ENCODE assay signal across 16 cellular contexts in the genomic region with DNA sequence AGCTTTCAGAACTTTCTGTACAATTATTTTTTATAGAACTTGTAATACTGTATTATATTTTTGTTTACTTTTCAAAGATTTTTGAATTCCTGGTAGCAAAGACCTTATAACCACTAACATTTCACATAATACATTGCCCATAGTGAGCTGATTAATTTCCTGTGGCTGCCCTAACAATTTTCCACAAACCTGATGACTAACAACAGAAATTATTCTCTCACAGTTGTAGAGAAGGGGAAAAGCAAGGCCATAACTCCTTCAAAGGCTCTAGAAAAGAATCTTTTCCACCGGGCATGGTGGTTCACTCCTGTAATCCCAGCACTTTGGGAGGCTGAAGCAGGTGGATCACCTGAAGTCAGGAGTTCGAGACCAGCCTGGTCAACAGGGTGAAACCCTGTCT.
DNase-seq lines count a peak whose midpoint lies in the region; ATAC-seq lines count a peak whose summit lies in the region.
"Had no signal": no experiment of that assay in that cellular context is flagged by ENCODE, and none has a peak within 500 bp of the region (broad histone marks: within the 10 kb centered on the region; RNA-seq: fewer than 3 reads in every experiment).

No MANE protein-coding gene starts in this region.

- no peak overlapping the region for H3K4me3 Mint-ChIP-seq in activated naive CD4-positive, alpha-beta T cell treated with anti-CD3 and anti-CD28 coated beads, Interleukin-2, amount 10 ng/mL, durations not matched to agents 7 days and 5 days
- no peak overlapping the region for H3K4me3 Mint-ChIP-seq in activated naive CD8-positive, alpha-beta T cell treated with anti-CD3 and anti-CD28 coated beads, Interleukin-2, amount 50 U/mL, for 24 hours
- no peak overlapping the region for H3K4me3 Mint-ChIP-seq in stimulated activated naive CD8-positive, alpha-beta T cell treated with anti-CD3 and anti-CD28 coated beads, Interleukin-15, Interleukin-2, amounts not matched to agents 100 ng/mL and 50 ng/mL, for 24 hours
- H3K4me3 Mint-ChIP-seq: activated CD4-positive, alpha-beta memory T cell treated with anti-CD3 and anti-CD28 coated beads, Interleukin-2, amount 10 ng/mL, durations not matched to agents 7 days and 5 days; T-helper 17 cell had no signal

- CTCF ChIA-PET in activated naive CD4-positive, alpha-beta T cell treated with anti-CD3 and anti-CD28 coated beads, Interleukin-2, amount 10 ng/mL, durations not matched to agents 7 days and 5 days (lab: Charles Lee) = no interaction called here

- no peak for DNase-seq in activated naive CD4-positive, alpha-beta T cell treated with anti-CD3 and anti-CD28 coated beads, Interleukin-2, amount 10 ng/mL, durations not matched to agents 7 days and 5 days
- no peak for DNase-seq in activated naive CD4-positive, alpha-beta T cell treated with anti-CD3 and anti-CD28 coated beads, Interleukin-2, amount 50 U/mL, for 16 hours
- no peak for DNase-seq in activated naive CD8-positive, alpha-beta T cell treated with anti-CD3 and anti-CD28 coated beads, Interleukin-2, amount 50 U/mL, for 24 hours
- DNase-seq in fibroblast of peridontal ligament (ENCODE audit: extremely low read depth) (peak; percentile 90), OCI-M2 (lab: John Stamatoyannopoulos, UW; ENCODE audit: unreplicated experiment) (no peak), KG1 (lab: John Stamatoyannopoulos, UW) (no peak)
- DNase-seq: activated CD4-positive, alpha-beta memory T cell treated with anti-CD3 and anti-CD28 coated beads, Interleukin-2, amount 10 ng/mL, durations not matched to agents 7 days and 5 days; BE2C; body of pancreas; NCI-H2227 treated with DMSO at 0.1 percent for 48 hours; OCI-M1; posterior cingulate gyrus; stimulated activated CD4-positive, alpha-beta T cell treated with anti-CD3 and anti-CD28 coated beads, Interleukin-2, amount 100 ng/mL, for 24 hours; T-helper 17 cell had no signal

- H3K4me1 Mint-ChIP-seq in activated naive CD4-positive, alpha-beta T cell treated with anti-CD3 and anti-CD28 coated beads, Interleukin-2, amount 10 ng/mL, durations not matched to agents 7 days and 5 days = peaks cover 40% of the 10 kb centered on the region
- peaks cover 85% of the 10 kb centered on the region for H3K4me1 Mint-ChIP-seq in activated naive CD8-positive, alpha-beta T cell treated with anti-CD3 and anti-CD28 coated beads, Interleukin-2, amount 50 U/mL, for 24 hours
- peaks cover 91% of the 10 kb centered on the region for H3K4me1 Mint-ChIP-seq in stimulated activated naive CD8-positive, alpha-beta T cell treated with anti-CD3 and anti-CD28 coated beads, Interleukin-15, Interleukin-2, amounts not matched to agents 100 ng/mL and 50 ng/mL, for 24 hours (ENCODE audit: low read depth)

- ATAC-seq in activated naive CD8-positive, alpha-beta T cell treated with anti-CD3 and anti-CD28 coated beads, Interleukin-2, amount 50 U/mL, for 24 hours = peak; percentile 62
- ATAC-seq in GM18861 (IDR thresholded peaks at IDR 0.05; ENCODE audit: unreplicated experiment) = no peak
- ATAC-seq: body of pancreas, T-helper 17 cell had no signal

- H3K27ac Mint-ChIP-seq in activated naive CD4-positive, alpha-beta T cell treated with anti-CD3 and anti-CD28 coated beads, Interleukin-2, amount 10 ng/mL, durations not matched to agents 7 days and 5 days = peak overlapping the region; percentile 42
- peak overlapping the region; percentile 79 for H3K27ac Mint-ChIP-seq in activated naive CD8-positive, alpha-beta T cell treated with anti-CD3 and anti-CD28 coated beads, Interleukin-2, amount 50 U/mL, for 24 hours
- H3K27ac Mint-ChIP-seq in stimulated activated naive CD8-positive, alpha-beta T cell treated with anti-CD3 and anti-CD28 coated beads, Interleukin-15, Interleukin-2, amounts not matched to agents 100 ng/mL and 50 ng/mL, for 24 hours = peak overlapping the region; percentile 86
- H3K27ac Mint-ChIP-seq: activated CD4-positive, alpha-beta memory T cell treated with anti-CD3 and anti-CD28 coated beads, Interleukin-2, amount 10 ng/mL, durations not matched to agents 7 days and 5 days; T-helper 17 cell had no signal

- peaks cover 24% of the 10 kb centered on the region for H3K9me3 Mint-ChIP-seq in activated naive CD4-positive, alpha-beta T cell treated with anti-CD3 and anti-CD28 coated beads, Interleukin-2, amount 10 ng/mL, durations not matched to agents 7 days and 5 days
- H3K9me3 Mint-ChIP-seq in activated naive CD8-positive, alpha-beta T cell treated with anti-CD3 and anti-CD28 coated beads, Interleukin-2, amount 50 U/mL, for 24 hours = peaks cover 18% of the 10 kb centered on the region
- H3K9me3 Mint-ChIP-seq in stimulated activated naive CD8-positive, alpha-beta T cell treated with anti-CD3 and anti-CD28 coated beads, Interleukin-15, Interleukin-2, amounts not matched to agents 100 ng/mL and 50 ng/mL, for 24 hours = peaks cover 20% of the 10 kb centered on the region

- H3K36me3 Mint-ChIP-seq in activated naive CD4-positive, alpha-beta T cell treated with anti-CD3 and anti-CD28 coated beads, Interleukin-2, amount 10 ng/mL, durations not matched to agents 7 days and 5 days = peaks cover 55% of the 10 kb centered on the region
- peaks cover 38% of the 10 kb centered on the region for H3K36me3 Mint-ChIP-seq in activated naive CD8-positive, alpha-beta T cell treated with anti-CD3 and anti-CD28 coated beads, Interleukin-2, amount 50 U/mL, for 24 hours (ENCODE audit: low read depth)
- peaks cover 50% of the 10 kb centered on the region for H3K36me3 Mint-ChIP-seq in stimulated activated naive CD8-positive, alpha-beta T cell treated with anti-CD3 and anti-CD28 coated beads, Interleukin-15, Interleukin-2, amounts not matched to agents 100 ng/mL and 50 ng/mL, for 24 hours (ENCODE audit: low read depth)

- no peaks in the 10 kb centered on the region for H3K27me3 Mint-ChIP-seq in activated naive CD4-positive, alpha-beta T cell treated with anti-CD3 and anti-CD28 coated beads, Interleukin-2, amount 10 ng/mL, durations not matched to agents 7 days and 5 days
- no peaks in the 10 kb centered on the region for H3K27me3 Mint-ChIP-seq in activated naive CD8-positive, alpha-beta T cell treated with anti-CD3 and anti-CD28 coated beads, Interleukin-2, amount 50 U/mL, for 24 hours
- no peaks in the 10 kb centered on the region for H3K27me3 Mint-ChIP-seq in stimulated activated naive CD8-positive, alpha-beta T cell treated with anti-CD3 and anti-CD28 coated beads, Interleukin-15, Interleukin-2, amounts not matched to agents 100 ng/mL and 50 ng/mL, for 24 hours
- H3K27me3 Mint-ChIP-seq: activated CD4-positive, alpha-beta memory T cell treated with anti-CD3 and anti-CD28 coated beads, Interleukin-2, amount 10 ng/mL, durations not matched to agents 7 days and 5 days; T-helper 17 cell had no signal
